Comparison of ENCODE assay signal across 28 cellular contexts in genomic region chr12:13816394-13816793, GRCh38.
DNase-seq lines count a peak whose midpoint lies in the region; ATAC-seq and TF ChIP-seq lines count a peak whose summit lies in the region.
"Had no signal": no experiment of that assay in that cellular context is flagged by ENCODE, and none has a peak within 500 bp of the region (broad histone marks: within the 10 kb centered on the region; RNA-seq: fewer than 3 reads in every experiment).

No MANE protein-coding gene starts in this region.

- no peak overlapping the region for H3K27ac Mint-ChIP-seq in CD4-positive, alpha-beta T cell
- H3K27ac Mint-ChIP-seq: activated CD4-positive, alpha-beta T cell treated with anti-CD3 and anti-CD28 coated beads, Interleukin-2, amount 10 ng/mL, durations not matched to agents 24 days and 14 days; activated naive CD8-positive, alpha-beta T cell treated with anti-CD3 and anti-CD28 coated beads, Interleukin-2, amount 10 ng/mL, durations not matched to agents 7 days and 5 days; activated T-cell treated with anti-CD3 and anti-CD28 coated beads, Interleukin-2, amount 50 U/mL, for 24 hours; mesothelial cell of epicardium; naive thymus-derived CD4-positive, alpha-beta T cell; T-helper 2 cell treated with Interferon-gamma antibody and Interleukin-4, amounts not matched to agents 5 μg/mL and 100 μg/mL, for 36 hours had no signal

- TF ChIP-seq CTCF in testis (IDR thresholded peaks at IDR 0.05), result no peak
- no peak for TF ChIP-seq CTCF in CD4-positive, alpha-beta T cell (IDR thresholded peaks at IDR 0.05)

- H4K8ac ChIP-seq in neuronal stem cell (ENCODE audit: low read depth, low read length), result no peak overlapping the region

- no peak overlapping the region for H3K18ac ChIP-seq in neuronal stem cell (ENCODE audit: low read length)

- H3K36me3 ChIP-seq in neuronal stem cell (replicated peaks in 1 of 2; ENCODE audit: control insufficient read depth in 2 of 2, insufficient read depth in 2 of 2, low read length in 2 of 2) (no peaks in the 10 kb centered on the region), testis (ENCODE audit: low read depth, missing control alignments) (no peaks in the 10 kb centered on the region)
- H3K36me3 ChIP-seq: BLaER1 treated with 17β-estradiol and CSF1 and Interleukin-3, amounts not matched to agents 10 nM and 100 nM; right atrium auricular region; spleen had no signal

- no peak overlapping the region for H3K27ac ChIP-seq in neuronal stem cell (replicated peaks; ENCODE audit: low read length)
- no peak overlapping the region for H3K27ac ChIP-seq in testis
- H3K27ac ChIP-seq in CD4-positive, alpha-beta T cell (ENCODE audit: low read depth, low read length), result no peak overlapping the region
- H3K27ac ChIP-seq: BLaER1 treated with 17β-estradiol and CSF1 and Interleukin-3, amounts not matched to agents 10 nM and 100 nM; KMS-11; right atrium auricular region; spleen; VCaP had no signal

- H3K4ac ChIP-seq in neuronal stem cell (ENCODE audit: low read length), result no peak overlapping the region

- no peak overlapping the region for H3K23ac ChIP-seq in neuronal stem cell (ENCODE audit: low read depth, low read length, poor library complexity)

- H3K4me2 ChIP-seq in neuronal stem cell (ENCODE audit: insufficient read depth, low read length, poor library complexity, severe bottlenecking), result no peak overlapping the region
- H3K4me2 ChIP-seq: BLaER1 treated with 17β-estradiol and CSF1 and Interleukin-3, amounts not matched to agents 10 nM and 100 nM; KMS-11 had no signal

- no peaks in the 10 kb centered on the region for H3K9me3 Mint-ChIP-seq in CD4-positive, alpha-beta T cell
- H3K9me3 Mint-ChIP-seq: activated CD4-positive, alpha-beta T cell treated with anti-CD3 and anti-CD28 coated beads, Interleukin-2, amount 10 ng/mL, durations not matched to agents 24 days and 14 days; activated naive CD8-positive, alpha-beta T cell treated with anti-CD3 and anti-CD28 coated beads, Interleukin-2, amount 10 ng/mL, durations not matched to agents 7 days and 5 days; activated T-cell treated with anti-CD3 and anti-CD28 coated beads, Interleukin-2, amount 50 U/mL, for 24 hours; mesothelial cell of epicardium; T-helper 2 cell treated with Interferon-gamma antibody and Interleukin-4, amounts not matched to agents 5 μg/mL and 100 μg/mL, for 36 hours had no signal

- no peak overlapping the region for H2BK120ac ChIP-seq in neuronal stem cell (ENCODE audit: low read depth, low read length)

- ATAC-seq in CD4-positive, alpha-beta T cell (ENCODE audit: poor library complexity), result no peak
- ATAC-seq: GM12878; left ventricle myocardium superior; naive thymus-derived CD4-positive, alpha-beta T cell; PC-3; Right ventricle myocardium inferior; SK-N-SH treated with all-trans-retinoic acid at 6 μM for 48 hours had no signal

- WGBS in neuronal stem cell (ENCODE audit: extremely low coverage in 2 of 2, insufficient read length in 2 of 2, insufficient replicate concordance in 1 of 2), 2 donors, result no CpG with 5 or more reads among the region's 2 CpGs
- WGBS in testis, 2 donors, result 79 to 90% methylated on average over 2 of the region's 2 CpGs

- no peak overlapping the region for H2AFZ ChIP-seq in neuronal stem cell (ENCODE audit: low read length)

- CTCF ChIA-PET in CD4-positive, alpha-beta T cell (lab: Charles Lee), result no interaction called here

- H3K4me1 Mint-ChIP-seq in CD4-positive, alpha-beta T cell (ENCODE audit: low read depth), result no peaks in the 10 kb centered on the region
- H3K4me1 Mint-ChIP-seq: activated CD4-positive, alpha-beta T cell treated with anti-CD3 and anti-CD28 coated beads, Interleukin-2, amount 10 ng/mL, durations not matched to agents 24 days and 14 days; activated naive CD8-positive, alpha-beta T cell treated with anti-CD3 and anti-CD28 coated beads, Interleukin-2, amount 10 ng/mL, durations not matched to agents 7 days and 5 days; mesothelial cell of epicardium; naive thymus-derived CD4-positive, alpha-beta T cell had no signal

- H3K27me3 ChIP-seq in neuronal stem cell (ENCODE audit: control insufficient read depth in 3 of 3, insufficient read depth in 3 of 3, low read depth in 1 of 3, low read length in 3 of 3) (no peaks in the 10 kb centered on the region), testis (no peaks in the 10 kb centered on the region)
- H3K27me3 ChIP-seq in CD4-positive, alpha-beta T cell (ENCODE audit: control insufficient read depth, insufficient read depth, low read length), result no peaks in the 10 kb centered on the region
- H3K27me3 ChIP-seq: BLaER1 treated with 17β-estradiol and CSF1 and Interleukin-3, amounts not matched to agents 10 nM and 100 nM; right atrium auricular region had no signal

- TF ChIP-seq POLR2A in testis (IDR thresholded peaks at IDR 0.05), result no peak

- POLR2A ChIA-PET in CD4-positive, alpha-beta T cell (lab: Charles Lee), result no interaction called here

- H2AK5ac ChIP-seq in neuronal stem cell (ENCODE audit: low read depth, low read length), result no peak overlapping the region

- peaks cover 18% of the 10 kb centered on the region for H3K27me3 Mint-ChIP-seq in CD4-positive, alpha-beta T cell
- H3K27me3 Mint-ChIP-seq: activated CD4-positive, alpha-beta T cell treated with anti-CD3 and anti-CD28 coated beads, Interleukin-2, amount 10 ng/mL, durations not matched to agents 24 days and 14 days; activated naive CD8-positive, alpha-beta T cell treated with anti-CD3 and anti-CD28 coated beads, Interleukin-2, amount 10 ng/mL, durations not matched to agents 7 days and 5 days had no signal

- no peak overlapping the region for H3K14ac ChIP-seq in neuronal stem cell (ENCODE audit: low read length)

- no peak overlapping the region for H2BK5ac ChIP-seq in neuronal stem cell (ENCODE audit: low read length)

- peaks cover 3 to 16% of the 10 kb centered on the region in 2 donors for H3K4me1 ChIP-seq in neuronal stem cell (ENCODE audit: control insufficient read depth in 2 of 2, insufficient read depth in 1 of 2, low read depth in 1 of 2, low read length in 2 of 2)
- no peaks in the 10 kb centered on the region for H3K4me1 ChIP-seq in testis
- H3K4me1 ChIP-seq: BLaER1 treated with 17β-estradiol and CSF1 and Interleukin-3, amounts not matched to agents 10 nM and 100 nM; right atrium auricular region; spleen had no signal

- H3K4me3 ChIP-seq in neuronal stem cell (ENCODE audit: low read length in 2 of 2), result no peak overlapping the region
- no peak overlapping the region for H3K4me3 ChIP-seq in testis
- H3K4me3 ChIP-seq: BLaER1 treated with 17β-estradiol and CSF1 and Interleukin-3, amounts not matched to agents 10 nM and 100 nM; GM12878; right atrium auricular region; spleen had no signal

- no peak overlapping the region for H3K9ac ChIP-seq in neuronal stem cell (ENCODE audit: low read depth, low read length, poor library complexity)
- H3K9ac ChIP-seq: BLaER1 treated with 17β-estradiol and CSF1 and Interleukin-3, amounts not matched to agents 10 nM and 100 nM; KMS-11 had no signal

- H3K4me3 Mint-ChIP-seq in CD4-positive, alpha-beta T cell, result no peak overlapping the region
- H3K4me3 Mint-ChIP-seq: activated CD4-positive, alpha-beta T cell treated with anti-CD3 and anti-CD28 coated beads, Interleukin-2, amount 10 ng/mL, durations not matched to agents 24 days and 14 days; activated naive CD8-positive, alpha-beta T cell treated with anti-CD3 and anti-CD28 coated beads, Interleukin-2, amount 10 ng/mL, durations not matched to agents 7 days and 5 days; activated T-cell treated with anti-CD3 and anti-CD28 coated beads, Interleukin-2, amount 50 U/mL, for 24 hours; mesothelial cell of epicardium; naive thymus-derived CD4-positive, alpha-beta T cell; T-helper 2 cell treated with Interferon-gamma antibody and Interleukin-4, amounts not matched to agents 5 μg/mL and 100 μg/mL, for 36 hours had no signal

- H2BK12ac ChIP-seq in neuronal stem cell (ENCODE audit: low read length), result no peak overlapping the region

- no peaks in the 10 kb centered on the region for H3K36me3 Mint-ChIP-seq in CD4-positive, alpha-beta T cell (ENCODE audit: low read depth)
- H3K36me3 Mint-ChIP-seq: activated naive CD8-positive, alpha-beta T cell treated with anti-CD3 and anti-CD28 coated beads, Interleukin-2, amount 10 ng/mL, durations not matched to agents 7 days and 5 days; mesothelial cell of epicardium; naive thymus-derived CD4-positive, alpha-beta T cell had no signal

- H2BK15ac ChIP-seq in neuronal stem cell (ENCODE audit: low read length), result no peak overlapping the region

- no peak overlapping the region for H4K91ac ChIP-seq in neuronal stem cell (ENCODE audit: low read depth, low read length, poor library complexity)

- H3K79me1 ChIP-seq in neuronal stem cell (ENCODE audit: low read depth, low read length), result no peaks in the 10 kb centered on the region

- intact Hi-C loops in testis (cut with DNase I; ENCODE audit: low total_unique reads), result no loop called here
- intact Hi-C loops in CD4-positive, alpha-beta T cell (cut with DNase I, micrococcal nuclease), result no loop called here

- DNase-seq in ELF-1 (ENCODE audit: low read depth, low spot score), result peak; percentile 48
- DNase-seq in NCI-H146 treated with DMSO at 0.1 percent for 48 hours (lab: John Stamatoyannopoulos, UW; ENCODE audit: unreplicated experiment), result peak; percentile 15
- DNase-seq in ecto neural progenitor cell (ENCODE audit: low spot score), result peak; percentile 67
- peak; percentile 44 for DNase-seq in neuronal stem cell (ENCODE audit: low spot score)
- DNase-seq in testis, result no peak
- no peak for DNase-seq in NCI-H2107 (lab: John Stamatoyannopoulos, UW)
- DNase-seq in NCI-H2196 treated with DMSO at 0.1 percent for 48 hours (lab: John Stamatoyannopoulos, UW; ENCODE audit: unreplicated experiment), result no peak
- DNase-seq in CD4-positive, alpha-beta T cell, result no peak
- DNase-seq: activated CD4-positive, alpha-beta T cell treated with anti-CD3 and anti-CD28 coated beads, Interleukin-2, amount 10 ng/mL, durations not matched to agents 24 days and 14 days; activated gamma-delta T cell; activated naive CD8-positive, alpha-beta T cell treated with anti-CD3 and anti-CD28 coated beads, Interleukin-2, amount 10 ng/mL, durations not matched to agents 7 days and 5 days; activated T-cell treated with anti-CD3 and anti-CD28 coated beads, Interleukin-2, amount 50 U/mL, for 24 hours; MM.1S; naive thymus-derived CD4-positive, alpha-beta T cell; NCI-H1694; PC-3; spleen; stimulated activated CD4-positive, alpha-beta T cell treated with anti-CD3 and anti-CD28 coated beads, Interleukin-2, amount 100 ng/mL, for 48 hours had no signal

- H3K9me3 ChIP-seq in neuronal stem cell (replicated peaks in 1 of 2; ENCODE audit: control insufficient read depth in 2 of 2, insufficient read depth in 1 of 2, low read depth in 1 of 2, low read length in 2 of 2), result peaks cover 0 to 11% of the 10 kb centered on the region in 2 donors
- H3K9me3 ChIP-seq in testis, result no peaks in the 10 kb centered on the region
- H3K9me3 ChIP-seq in CD4-positive, alpha-beta T cell (ENCODE audit: control insufficient read depth, low read length), result no peaks in the 10 kb centered on the region
- H3K9me3 ChIP-seq: BLaER1 treated with 17β-estradiol and CSF1 and Interleukin-3, amounts not matched to agents 10 nM and 100 nM; right atrium auricular region; spleen had no signal

Comparison
In these comparisons a context has a peak if more than half of its experiments do, and no peak if none do; other contexts are left out.
1. DNase-seq: peak in ELF-1 (single experiment), NCI-H146 treated with DMSO at 0.1 percent for 48 hours (single experiment), ecto neural progenitor cell (single experiment) and neuronal stem cell (single experiment); none in testis (single experiment), NCI-H2107 (single experiment), NCI-H2196 treated with DMSO at 0.1 percent for 48 hours (single experiment) and CD4-positive, alpha-beta T cell (0 of 10).